ENCODE assay signal across 28 cellular contexts in genomic region chr16:1670371-1670770, GRCh38.
"Had no signal": no experiment of that assay in that cellular context is flagged by ENCODE, and none has a peak within 500 bp of the region (broad histone marks: within the 10 kb centered on the region; RNA-seq: fewer than 3 reads in every experiment).

No MANE protein-coding gene starts in this region.

- ATAC-seq: activated CD8-positive, alpha-beta T cell treated with anti-CD3 and anti-CD28 coated beads for 36 hours; activated naive CD8-positive, alpha-beta T cell treated with anti-CD3 and anti-CD28 coated beads, Interleukin-2, amount 50 U/mL, for 24 hours had no signal

- H3K9me3 ChIP-seq: ascending aorta had no signal

- FAIRE-seq: TTC549 had no signal

- DNase-seq: activated B cell treated with CpG ODN at 0.5 μM for 24 hours; activated CD4-positive, alpha-beta memory T cell treated with anti-CD3 and anti-CD28 coated beads for 36 hours; activated CD4-positive, alpha-beta T cell treated with anti-CD3 and anti-CD28 coated beads for 4 hours; activated CD4-positive, alpha-beta T cell treated with anti-CD3 and anti-CD28 coated beads, Interleukin-2, amount 10 ng/mL, durations not matched to agents 24 days and 14 days; activated CD4-positive, alpha-beta T cell treated with anti-CD3 and anti-CD28 coated beads, Interleukin-2, amount 50 U/mL, for 1 hour; activated CD4-positive, alpha-beta T cell treated with anti-CD3 and anti-CD28 coated beads, Interleukin-2, amount 50 U/mL, for 4 hours; activated CD4-positive, CD25-positive, alpha-beta regulatory T cell treated with anti-CD3 and anti-CD28 coated beads, Interleukin-2, amount 50 U/mL, for 72 hours; activated CD8-positive, alpha-beta memory T cell treated with anti-CD3 and anti-CD28 coated beads, Interleukin-2, amount 50 U/mL, for 48 hours; activated CD8-positive, alpha-beta T cell treated with anti-CD3 and anti-CD28 coated beads for 36 hours; activated effector memory CD4-positive, alpha-beta T cell treated with Interleukin-2 at 50 U/mL for 16 hours; activated gamma-delta T cell; activated naive CD4-positive, alpha-beta T cell treated with anti-CD3 and anti-CD28 coated beads, Interleukin-2, amount 10 ng/mL, durations not matched to agents 7 days and 5 days; activated naive CD4-positive, alpha-beta T cell treated with Interleukin-2 at 50 U/mL for 16 hours; activated naive CD8-positive, alpha-beta T cell treated with anti-CD3 and anti-CD28 coated beads, Interleukin-2, amount 10 ng/mL, durations not matched to agents 7 days and 5 days; activated naive CD8-positive, alpha-beta T cell treated with anti-CD3 and anti-CD28 coated beads, Interleukin-2, amount 50 U/mL, for 24 hours; activated T-cell treated with anti-CD3 and anti-CD28 coated beads, Interleukin-2, amount 50 U/mL, for 24 hours; activated T-cell treated with anti-CD3 and anti-CD28 coated beads, Interleukin-2, amount 50 U/mL, for 48 hours; amygdala; anterior cingulate cortex; central memory CD4-positive, alpha-beta T cell; cerebellar nuclear complex; SW 1271; T-helper 1 cell; T-helper 2 cell; T-helper 9 cell had no signal

- H3K27ac ChIP-seq: ascending aorta, VCaP had no signal

- H3K27me3 ChIP-seq: ascending aorta had no signal

- H3K4me3 ChIP-seq: ascending aorta had no signal

- H3K4me1 ChIP-seq: ascending aorta had no signal
